In the genomic region with DNA sequence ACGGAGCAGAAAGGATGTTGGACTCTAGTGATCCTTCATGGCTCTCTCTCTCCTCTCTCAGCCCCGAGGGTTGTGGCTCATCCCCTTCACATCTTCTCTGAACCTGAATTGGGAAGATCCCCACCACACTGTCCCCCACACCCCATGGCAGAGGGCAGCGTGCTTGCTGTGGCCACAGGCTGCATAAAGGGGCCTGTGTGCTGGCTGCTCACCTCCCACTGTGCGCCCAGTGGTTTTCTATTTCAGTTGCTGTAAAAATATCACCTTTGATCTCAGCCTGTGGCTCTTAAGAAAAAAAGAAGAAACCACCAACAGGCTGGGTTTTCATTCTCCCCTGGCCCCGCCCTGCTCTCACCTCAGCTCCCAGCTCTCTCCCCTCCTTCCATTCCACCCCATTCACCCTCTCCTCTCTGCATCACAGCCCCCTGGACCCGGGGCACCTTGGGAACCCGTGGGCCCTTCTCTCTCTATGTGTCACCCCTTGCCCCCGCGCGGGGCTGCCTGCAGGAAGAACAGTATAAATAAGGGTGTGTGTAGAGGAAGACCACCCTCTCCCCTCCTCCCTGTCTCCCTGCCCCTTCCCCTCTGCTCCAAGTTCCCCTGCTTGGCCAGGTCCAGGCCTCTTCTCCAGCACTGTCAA, we compare ENCODE assay signal across 12 cellular contexts. TPM values are rescaled to one million over a fixed set of nuclear protein-coding genes. Genes with fewer than 3 reads are reported as not detected.
DNase-seq lines count a peak whose midpoint lies in the region; ATAC-seq lines count a peak whose summit lies in the region.
"Had no signal": no experiment of that assay in that cellular context is flagged by ENCODE, and none has a peak within 500 bp of the region (broad histone marks: within the 10 kb centered on the region; RNA-seq: fewer than 3 reads in every experiment).

No MANE protein-coding gene starts in this region.

- H3K27ac Mint-ChIP-seq in T-helper 1 cell treated with Interleukin-12 subunit alpha and Interleukin-12 subunit beta and Interleukin-4 antibody, amounts not matched to agents 30 μg/mL and 1 μg/mL, for 36 hours, result peak overlapping the region; percentile 74
- peak overlapping the region; percentile 97 for H3K27ac Mint-ChIP-seq in activated naive CD8-positive, alpha-beta T cell treated with anti-CD3 and anti-CD28 coated beads, Interleukin-2, amount 10 ng/mL, durations not matched to agents 7 days and 5 days

- DNase-seq in activated T-cell treated with anti-CD3 and anti-CD28 coated beads, Interleukin-2, amount 50 U/mL, for 1 hour, result peak; percentile 55
- DNase-seq in activated T-cell treated with anti-CD3 and anti-CD28 coated beads for 4 hours (no peak), midbrain (lab: John Stamatoyannopoulos, UW) (no peak), NCI-H1048 (lab: John Stamatoyannopoulos, UW) (no peak)
- peak; percentile 71 for DNase-seq in activated naive CD8-positive, alpha-beta T cell treated with anti-CD3 and anti-CD28 coated beads, Interleukin-2, amount 10 ng/mL, durations not matched to agents 7 days and 5 days
- DNase-seq in stimulated activated naive CD4-positive, alpha-beta T cell treated with Interleukin-2 at 50 U/mL for 16 hours (lab: John Stamatoyannopoulos, UW), result peak; percentile 24
- DNase-seq: ACHN, foreskin fibroblast, NCI-H2081 treated with DMSO at 0.1 percent for 48 hours had no signal

- ATAC-seq in activated naive CD8-positive, alpha-beta T cell treated with anti-CD3 and anti-CD28 coated beads, Interleukin-2, amount 10 ng/mL, durations not matched to agents 7 days and 5 days (ENCODE audit: low read depth), result peak; percentile 38
- ATAC-seq in GM21737 (IDR thresholded peaks at IDR 0.05; ENCODE audit: unreplicated experiment), result no peak
- ATAC-seq: Right ventricle myocardium inferior had no signal

- H3K27me3 Mint-ChIP-seq in T-helper 1 cell treated with Interleukin-12 subunit alpha and Interleukin-12 subunit beta and Interleukin-4 antibody, amounts not matched to agents 30 μg/mL and 1 μg/mL, for 36 hours (ENCODE audit: low read depth), result peaks cover 28% of the 10 kb centered on the region
- no peaks in the 10 kb centered on the region for H3K27me3 Mint-ChIP-seq in activated naive CD8-positive, alpha-beta T cell treated with anti-CD3 and anti-CD28 coated beads, Interleukin-2, amount 10 ng/mL, durations not matched to agents 7 days and 5 days

- H3K4me1 Mint-ChIP-seq in T-helper 1 cell treated with Interleukin-12 subunit alpha and Interleukin-12 subunit beta and Interleukin-4 antibody, amounts not matched to agents 30 μg/mL and 1 μg/mL, for 36 hours (ENCODE audit: low read depth), result peaks cover 46% of the 10 kb centered on the region
- peaks cover 58% of the 10 kb centered on the region for H3K4me1 Mint-ChIP-seq in activated naive CD8-positive, alpha-beta T cell treated with anti-CD3 and anti-CD28 coated beads, Interleukin-2, amount 10 ng/mL, durations not matched to agents 7 days and 5 days

- H3K4me3 Mint-ChIP-seq in T-helper 1 cell treated with Interleukin-12 subunit alpha and Interleukin-12 subunit beta and Interleukin-4 antibody, amounts not matched to agents 30 μg/mL and 1 μg/mL, for 36 hours, result peak overlapping the region; percentile 68
- peak overlapping the region; percentile 77 for H3K4me3 Mint-ChIP-seq in activated naive CD8-positive, alpha-beta T cell treated with anti-CD3 and anti-CD28 coated beads, Interleukin-2, amount 10 ng/mL, durations not matched to agents 7 days and 5 days

- H3K36me3 Mint-ChIP-seq in T-helper 1 cell treated with Interleukin-12 subunit alpha and Interleukin-12 subunit beta and Interleukin-4 antibody, amounts not matched to agents 30 μg/mL and 1 μg/mL, for 36 hours (ENCODE audit: low read depth), result peaks cover 3% of the 10 kb centered on the region
- peaks cover 4% of the 10 kb centered on the region for H3K36me3 Mint-ChIP-seq in activated naive CD8-positive, alpha-beta T cell treated with anti-CD3 and anti-CD28 coated beads, Interleukin-2, amount 10 ng/mL, durations not matched to agents 7 days and 5 days

- no peaks in the 10 kb centered on the region for H3K9me3 Mint-ChIP-seq in T-helper 1 cell treated with Interleukin-12 subunit alpha and Interleukin-12 subunit beta and Interleukin-4 antibody, amounts not matched to agents 30 μg/mL and 1 μg/mL, for 36 hours
- H3K9me3 Mint-ChIP-seq in activated naive CD8-positive, alpha-beta T cell treated with anti-CD3 and anti-CD28 coated beads, Interleukin-2, amount 10 ng/mL, durations not matched to agents 7 days and 5 days, result no peaks in the 10 kb centered on the region

- POLR2A ChIA-PET in activated naive CD8-positive, alpha-beta T cell treated with anti-CD3 and anti-CD28 coated beads, Interleukin-2, amount 10 ng/mL, durations not matched to agents 7 days and 5 days (lab: Charles Lee), result interaction anchor here (0.6 to 3.5 kb wide), 5 partner anchors 23 to 863 kb away, joined by 3 to 29 read pairs (median 3); no protein-coding TSS in a partner anchor

RNA-seq across cellular contexts. Expression of gene WNT11, which starts 25.8 kb away (rescaled TPM):
- total RNA-seq in activated naive CD8-positive, alpha-beta T cell treated with anti-CD3 and anti-CD28 coated beads, Interleukin-2, amount 10 ng/mL, durations not matched to agents 7 days and 5 days, result 1 to 10 TPM; 1.4 to 2.1 TPM

Comparison
In these comparisons a context has a peak if more than half of its experiments do, and no peak if none do; other contexts are left out.
1. DNase-seq: peak in activated T-cell treated with anti-CD3 and anti-CD28 coated beads, Interleukin-2, amount 50 U/mL, for 1 hour (single experiment), activated naive CD8-positive, alpha-beta T cell treated with anti-CD3 and anti-CD28 coated beads, Interleukin-2, amount 10 ng/mL, durations not matched to agents 7 days and 5 days (single experiment) and stimulated activated naive CD4-positive, alpha-beta T cell treated with Interleukin-2 at 50 U/mL for 16 hours (single experiment); none in activated T-cell treated with anti-CD3 and anti-CD28 coated beads for 4 hours (single experiment), midbrain (single experiment) and NCI-H1048 (single experiment).